14 cellular contexts compared by ENCODE assay signal in the genomic region with DNA sequence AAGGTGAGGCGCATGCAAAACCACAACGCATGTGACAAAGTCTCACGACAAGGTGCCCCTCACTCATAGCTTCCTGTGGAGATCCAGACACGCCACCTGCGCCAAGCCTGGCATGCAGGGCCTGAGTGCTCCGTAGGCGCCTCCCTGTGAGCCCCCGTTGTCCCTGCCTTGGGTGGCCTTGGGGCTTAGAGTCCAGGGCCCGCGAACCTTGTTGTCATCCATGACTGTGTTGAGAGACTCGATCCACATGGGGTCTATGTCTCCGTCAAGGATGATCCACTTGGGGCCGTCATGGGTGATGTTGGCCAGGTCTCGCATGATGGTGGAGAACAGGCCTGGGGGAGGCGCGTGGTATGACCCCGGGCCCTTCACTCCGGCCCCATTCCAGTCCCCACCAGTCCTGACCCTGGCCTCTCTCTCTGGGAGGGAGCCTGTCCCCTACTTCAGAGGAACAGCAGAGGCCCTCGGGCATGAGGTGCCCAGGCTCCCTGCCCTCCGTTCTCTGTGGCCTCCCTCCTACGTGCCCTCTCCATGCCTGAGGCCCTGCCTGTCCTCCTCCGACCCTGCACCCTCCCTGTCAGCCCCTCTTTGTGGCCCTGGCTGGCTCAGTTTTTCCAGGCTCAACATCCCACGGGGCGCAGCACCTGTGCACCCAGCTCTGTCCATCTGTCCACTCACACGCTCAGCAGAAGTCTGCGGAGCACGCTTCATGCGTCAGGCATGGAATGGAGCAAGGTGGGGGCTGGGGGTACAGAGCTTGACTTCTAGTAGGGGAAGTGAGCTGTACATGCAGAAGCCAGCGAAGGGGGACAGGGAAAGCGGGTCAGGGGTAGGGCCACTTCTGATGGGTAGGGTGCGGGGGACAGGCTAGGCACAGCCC.
DNase-seq lines count a peak whose midpoint lies in the region; ATAC-seq and TF ChIP-seq lines count a peak whose summit lies in the region.
"Had no signal": no experiment of that assay in that cellular context is flagged by ENCODE, and none has a peak within 500 bp of the region (broad histone marks: within the 10 kb centered on the region; RNA-seq: fewer than 3 reads in every experiment).

No MANE protein-coding gene starts in this region.

- 91 to 94% (median 92%) methylated on average over 30 to 31 of the region's 31 CpGs for WGBS in psoas muscle, 3 donors

- H3K9ac ChIP-seq in NT2/D1 (ENCODE audit: insufficient read length, low read depth), result peak overlapping the region; percentile 9

- intact Hi-C loops in dorsolateral prefrontal cortex (cut with DNase I) (loop anchor here in 1 of 2 donors (10.0 kb wide), 1 partner anchor 303 kb away; no protein-coding TSS in a partner anchor), psoas muscle (cut with DNase I) (loop anchor here in 1 of 2 donors (10.0 kb wide), 1 partner anchor 483 kb away; a partner anchor contains a TSS)

- no peaks in the 10 kb centered on the region for H4K20me1 ChIP-seq in osteoblast (ENCODE audit: insufficient read depth, low read length)

- H3K79me2 ChIP-seq in osteoblast (ENCODE audit: insufficient read depth, low read length), result no peaks in the 10 kb centered on the region

- H3K9me3 ChIP-seq in NT2/D1 (ENCODE audit: insufficient read depth, low read length), result no peaks in the 10 kb centered on the region
- H3K9me3 ChIP-seq in osteoblast (ENCODE audit: low read depth, low read length), result no peaks in the 10 kb centered on the region
- H3K9me3 ChIP-seq in psoas muscle, result no peaks in the 10 kb centered on the region
- H3K9me3 ChIP-seq: A549, Caco-2 had no signal

- peaks cover 6% of the 10 kb centered on the region for H3K4me1 ChIP-seq in NT2/D1 (ENCODE audit: insufficient read depth, insufficient read length)
- no peaks in the 10 kb centered on the region for H3K4me1 ChIP-seq in osteoblast (ENCODE audit: insufficient read depth, low read length)
- H3K4me1 ChIP-seq in psoas muscle, result no peaks in the 10 kb centered on the region
- H3K4me1 ChIP-seq: Caco-2 had no signal

- no peak for ATAC-seq in psoas muscle
- no peak for ATAC-seq in HG02759 (IDR thresholded peaks at IDR 0.05; ENCODE audit: unreplicated experiment)
- ATAC-seq: A549 had no signal

- DNase-seq in Jurkat, Clone E6-1 (ENCODE audit: low read depth, low spot score), result peak; percentile 27
- DNase-seq in NT2/D1 (ENCODE audit: low read depth, low spot score) (no peak), dorsolateral prefrontal cortex (no peak), osteoblast (ENCODE audit: insufficient read length, low spot score, missing footprints) (peak; percentile 84), psoas muscle (no peak), amygdala (lab: John Stamatoyannopoulos, UW) (no peak), T-helper 2 cell (no peak)
- DNase-seq: Caco-2; CD8-positive, alpha-beta memory T cell; DND-41; GDM1; H7 had no signal

- no peak overlapping the region for H3K4me3 ChIP-seq in Jurkat, Clone E6-1 (ENCODE audit: low read length)
- H3K4me3 ChIP-seq in NT2/D1 (ENCODE audit: insufficient read length, low read depth) (no peak overlapping the region), dorsolateral prefrontal cortex (no peak overlapping the region), osteoblast (ENCODE audit: insufficient read depth, low read length) (no peak overlapping the region), psoas muscle (no peak overlapping the region)
- H3K4me3 ChIP-seq: A549 had no signal

- no peak for TF ChIP-seq CTCF in dorsolateral prefrontal cortex (IDR thresholded peaks at IDR 0.05 in 54 of 56, conservative IDR thresholded peaks at IDR 0.05 in 2 of 56; ENCODE audit: low read depth in 1 of 56, partially characterized antibody in 56 of 56)
- no peak for TF ChIP-seq CTCF in osteoblast (IDR thresholded peaks at IDR 0.05; ENCODE audit: extremely low read depth, low read depth, low read length)
- no peak for TF ChIP-seq CTCF in psoas muscle (IDR thresholded peaks at IDR 0.05)

- H3K4me2 ChIP-seq in osteoblast (ENCODE audit: insufficient read depth, low read length), result no peak overlapping the region
- H3K4me2 ChIP-seq: A549 had no signal

- H3K27ac ChIP-seq in dorsolateral prefrontal cortex (peak overlapping the region in 36 of 59 donors; percentile 2 to 96 (median 87)), osteoblast (ENCODE audit: low read depth, low read length) (no peak overlapping the region), psoas muscle (no peak overlapping the region)
- H3K27ac ChIP-seq: A549 had no signal

- peaks cover 3% of the 10 kb centered on the region for H3K36me3 ChIP-seq in NT2/D1 (ENCODE audit: insufficient read depth, insufficient read length, low read length)
- no peaks in the 10 kb centered on the region for H3K36me3 ChIP-seq in osteoblast (ENCODE audit: insufficient read depth, low read length)
- no peaks in the 10 kb centered on the region for H3K36me3 ChIP-seq in psoas muscle (ENCODE audit: insufficient read depth in 1 of 2, low read depth in 1 of 2)

- H3K27me3 ChIP-seq in NT2/D1 (ENCODE audit: insufficient read depth, insufficient read length), result no peaks in the 10 kb centered on the region
- no peaks in the 10 kb centered on the region for H3K27me3 ChIP-seq in dorsolateral prefrontal cortex
- no peaks in the 10 kb centered on the region for H3K27me3 ChIP-seq in osteoblast (ENCODE audit: insufficient read depth, low read length)
- peaks cover 0 to 8% (median 0%) of the 10 kb centered on the region in 3 donors for H3K27me3 ChIP-seq in psoas muscle (ENCODE audit: insufficient read depth in 3 of 3, low read length in 2 of 3)

- no peak overlapping the region for H2AFZ ChIP-seq in osteoblast (ENCODE audit: low read length)

Comparison
In these comparisons a context has a peak if more than half of its experiments do, and no peak if none do; other contexts are left out.
1. DNase-seq: peak in Jurkat, Clone E6-1 (single experiment) and osteoblast (single experiment); none in NT2/D1 (single experiment), dorsolateral prefrontal cortex (0 of 10), psoas muscle (0 of 2), amygdala (0 of 56) and T-helper 2 cell (0 of 5).
2. H3K27ac ChIP-seq: peak in dorsolateral prefrontal cortex (36 of 59); none in osteoblast (single experiment) and psoas muscle (single experiment).